In genomic region chr10:7874864-7875263, GRCh38 we compare ENCODE assay signal across 18 cellular contexts. TPM values are rescaled to one million over a fixed set of nuclear protein-coding genes. Genes with fewer than 3 reads are reported as not detected.
DNase-seq lines count a peak whose midpoint lies in the region; ATAC-seq, FAIRE-seq and TF ChIP-seq lines count a peak whose summit lies in the region.
"Had no signal": no experiment of that assay in that cellular context is flagged by ENCODE, and none has a peak within 500 bp of the region (broad histone marks: within the 10 kb centered on the region; RNA-seq: fewer than 3 reads in every experiment).

No MANE protein-coding gene starts in this region.

- TF ChIP-seq CTCF in HEK293 (tag by site-specific recombination; IDR thresholded peaks at IDR 0.05): no peak
- TF ChIP-seq CTCF in endothelial cell of umbilical vein (IDR thresholded peaks at IDR 0.05; ENCODE audit: extremely low read depth in 1 of 2, insufficient read depth in 1 of 2, low read depth in 1 of 2, low read length in 2 of 2): no peak
- TF ChIP-seq CTCF in foreskin fibroblast (IDR thresholded peaks at IDR 0.05; ENCODE audit: low read depth, low read length): no peak

- POLR2A ChIA-PET in HEK293 (lab: Yijun Ruan, JAX): interaction anchor here (1.1 kb wide), 1 partner anchor 87 kb away, joined by 3 read pairs; the partner anchor contains the start of genes ATP5F1C and KIN
- POLR2A ChIA-PET in endothelial cell of umbilical vein (lab: Charles Lee): interaction anchor here (0.7 kb wide), 1 partner anchor 127 kb away, joined by 3 read pairs; no protein-coding TSS in a partner anchor

- H2AFZ ChIP-seq in endothelial cell of umbilical vein (ENCODE audit: low read depth, low read length): no peak overlapping the region

- no peak for FAIRE-seq in endothelial cell of umbilical vein (lab: Jason Lieb, UNC)
- FAIRE-seq: A549, D721Med, GM12891, GM19239 had no signal

- DNase-seq in endothelial cell of umbilical vein (ENCODE audit: low read depth, low spot score): peak; percentile 45
- DNase-seq in foreskin fibroblast: no peak
- DNase-seq: AML-193; Caco-2; Calu3; CD4-positive, alpha-beta T cell; CD8-positive, alpha-beta T cell; DMS79 treated with DMSO at 0.1 percent for 48 hours; GF-D8 had no signal

- H3K4me2 ChIP-seq in endothelial cell of umbilical vein (ENCODE audit: insufficient read depth, low read length): peak overlapping the region; percentile 72
- H3K4me2 ChIP-seq: A549; BLaER1 treated with 17β-estradiol and CSF1 and Interleukin-3, amounts not matched to agents 10 nM and 100 nM had no signal

- no peaks in the 10 kb centered on the region for H4K20me1 ChIP-seq in endothelial cell of umbilical vein (replicated peaks; ENCODE audit: control insufficient read depth, extremely low read depth, insufficient read depth, low read length)

- BruUV-seq in endothelial cell of umbilical vein (replicated peaks; lab: Mats Ljungman, UMichigan): no TSS peak

- H3K36me3 ChIP-seq in HEK293 (ENCODE audit: control insufficient read depth in 2 of 2, insufficient read depth in 1 of 2, low read length in 2 of 2) (no peaks in the 10 kb centered on the region), endothelial cell of umbilical vein (ENCODE audit: control insufficient read depth in 2 of 2, extremely low read depth in 1 of 2, insufficient read depth in 2 of 2, low read length in 2 of 2) (no peaks in the 10 kb centered on the region)
- H3K36me3 ChIP-seq: BLaER1 treated with 17β-estradiol and CSF1 and Interleukin-3, amounts not matched to agents 10 nM and 100 nM had no signal

- H3K4me3 ChIP-seq in HEK293 (ENCODE audit: low read depth, low read length): no peak overlapping the region
- no peak overlapping the region for H3K4me3 ChIP-seq in endothelial cell of umbilical vein (replicated peaks in 1 of 3; ENCODE audit: insufficient read depth in 1 of 3, low read depth in 1 of 3, low read length in 3 of 3)
- no peak overlapping the region for H3K4me3 ChIP-seq in foreskin fibroblast (ENCODE audit: low read depth in 1 of 2, low read length in 2 of 2)
- H3K4me3 ChIP-seq: A549; BLaER1 treated with 17β-estradiol and CSF1 and Interleukin-3, amounts not matched to agents 10 nM and 100 nM had no signal

- no peaks in the 10 kb centered on the region for H3K27me3 ChIP-seq in endothelial cell of umbilical vein (ENCODE audit: control insufficient read depth in 2 of 2, insufficient read depth in 2 of 2, low read length in 2 of 2)
- H3K27me3 ChIP-seq: BLaER1 treated with 17β-estradiol and CSF1 and Interleukin-3, amounts not matched to agents 10 nM and 100 nM had no signal

- H3K9me3 ChIP-seq in HEK293 (ENCODE audit: control insufficient read depth, insufficient read depth, low read depth, low read length) (no peaks in the 10 kb centered on the region), endothelial cell of umbilical vein (replicated peaks; ENCODE audit: control insufficient read depth, insufficient read depth, low read length) (no peaks in the 10 kb centered on the region)
- H3K9me3 ChIP-seq: A549; BLaER1 treated with 17β-estradiol and CSF1 and Interleukin-3, amounts not matched to agents 10 nM and 100 nM; Caco-2 had no signal

- peaks cover 23% of the 10 kb centered on the region for H3K4me1 ChIP-seq in HEK293 (ENCODE audit: control insufficient read depth, insufficient read depth, low read length)
- peaks cover 13% of the 10 kb centered on the region for H3K4me1 ChIP-seq in endothelial cell of umbilical vein (ENCODE audit: control insufficient read depth, extremely low read depth, insufficient read depth, low read length)
- H3K4me1 ChIP-seq: BLaER1 treated with 17β-estradiol and CSF1 and Interleukin-3, amounts not matched to agents 10 nM and 100 nM had no signal

- dilution Hi-C loops in endothelial cell of umbilical vein (cut with MboI; ENCODE audit: extremely low pct_ligation_motif_present, low sequenced_read_pairs): no loop called here

- CTCF ChIA-PET in HEK293 (lab: Yijun Ruan, JAX) (interaction anchor here (0.7 to 1.2 kb wide), 3 partner anchors 73 to 1428 kb away, joined by 3 to 5 read pairs (median 4); no protein-coding TSS in a partner anchor), endothelial cell of umbilical vein (lab: Charles Lee) (interaction anchor here (0.7 to 3.3 kb wide), 5 partner anchors 97 to 1334 kb away, joined by 3 to 21 read pairs (median 5); no protein-coding TSS in a partner anchor)

- peak overlapping the region; percentile 9 for H3K9ac ChIP-seq in endothelial cell of umbilical vein (replicated peaks; ENCODE audit: extremely low read depth, insufficient read depth, low read length)
- H3K9ac ChIP-seq: BLaER1 treated with 17β-estradiol and CSF1 and Interleukin-3, amounts not matched to agents 10 nM and 100 nM had no signal

- H3K9me1 ChIP-seq in endothelial cell of umbilical vein (replicated peaks; ENCODE audit: control insufficient read depth, extremely low read depth, insufficient read depth, low read length): no peaks in the 10 kb centered on the region

- H3K27ac ChIP-seq in HEK293 (ENCODE audit: extremely low read depth, low read depth, low read length) (no peak overlapping the region), endothelial cell of umbilical vein (ENCODE audit: insufficient read depth, low read depth, low read length) (no peak overlapping the region)
- H3K27ac ChIP-seq: A549; BLaER1 treated with 17β-estradiol and CSF1 and Interleukin-3, amounts not matched to agents 10 nM and 100 nM; C4-2B had no signal

- peaks cover 3% of the 10 kb centered on the region for H3K79me2 ChIP-seq in endothelial cell of umbilical vein (ENCODE audit: control insufficient read depth, insufficient read depth, low read length)

- no peak for ATAC-seq in GM21515 (IDR thresholded peaks at IDR 0.05; ENCODE audit: unreplicated experiment)
- no peak for ATAC-seq in GM21423 (IDR thresholded peaks at IDR 0.05; ENCODE audit: unreplicated experiment)
- ATAC-seq: A549; CD8-positive, alpha-beta T cell had no signal

- no peak for TF ChIP-seq POLR2A in endothelial cell of umbilical vein (IDR thresholded peaks at IDR 0.05; ENCODE audit: low read depth, low read length)

- intact Hi-C loops in endothelial cell of umbilical vein (cut with micrococcal nuclease): loop anchor here (5.0 to 10.0 kb wide), 2 partner anchors 348 to 1140 kb away; no protein-coding TSS in a partner anchor

TF ChIP-seq in HEK293, 187 proteins besides CTCF, POLR2A, EP300 and RAD21 (continues in another document):
- TF ChIP-seq ZNF221 (tag by site-specific recombination; IDR thresholded peaks at IDR 0.05; ENCODE audit: borderline replicate concordance) (no peak), ZXDB (tag by site-specific recombination; IDR thresholded peaks at IDR 0.05) (0 out of 2 replicates have a peak, but pooled peaks have one; percentile 21), ZNF2 (tag by site-specific recombination; IDR thresholded peaks at IDR 0.05) (no peak), FEZF1 (tag by site-specific recombination; IDR thresholded peaks at IDR 0.05) (peak; percentile 28; the same call in 1 of the 2 replicates), ZNF37A (tag by site-specific recombination; IDR thresholded peaks at IDR 0.05) (no peak)

TF ChIP-seq in endothelial cell of umbilical vein, 7 proteins besides CTCF, POLR2A, EP300 and RAD21:
- TF ChIP-seq POLR2AphosphoS5 (IDR thresholded peaks at IDR 0.05; ENCODE audit: insufficient read depth, low read depth, low read length): no peak

RNA-seq across cellular contexts. Expression of gene TAF3, which starts 56.6 kb away (rescaled TPM):
- 10.1 and 10.5 TPM in 2 replicates for total RNA-seq in endothelial cell of umbilical vein
- polyA plus RNA-seq in endothelial cell of umbilical vein: 1.8 and 2.4 TPM in 2 replicates
- polyA plus RNA-seq in endothelial cell of umbilical vein (2011; cell fraction: cytosol; rRNA removed): 3.0 and 3.2 TPM in 2 replicates
- 3.7 and 5.1 TPM in 2 replicates for polyA plus RNA-seq in endothelial cell of umbilical vein (2011; cell fraction: nucleus; rRNA removed)
- polyA plus RNA-seq in endothelial cell of umbilical vein (2012): 6.8 and 7.1 TPM in 2 replicates
- polyA minus RNA-seq in endothelial cell of umbilical vein: 3.2 and 4.2 TPM in 2 replicates
- 1.5 TPM for polyA minus RNA-seq in endothelial cell of umbilical vein (2011; cell fraction: cytosol; rRNA and poly(A)+ RNA removed)
- 9.5 and 9.7 TPM in 2 replicates for polyA minus RNA-seq in endothelial cell of umbilical vein (2011; cell fraction: nucleus; rRNA and poly(A)+ RNA removed)
